ENCODE assay signal across 1 cellular context in the genomic region with DNA sequence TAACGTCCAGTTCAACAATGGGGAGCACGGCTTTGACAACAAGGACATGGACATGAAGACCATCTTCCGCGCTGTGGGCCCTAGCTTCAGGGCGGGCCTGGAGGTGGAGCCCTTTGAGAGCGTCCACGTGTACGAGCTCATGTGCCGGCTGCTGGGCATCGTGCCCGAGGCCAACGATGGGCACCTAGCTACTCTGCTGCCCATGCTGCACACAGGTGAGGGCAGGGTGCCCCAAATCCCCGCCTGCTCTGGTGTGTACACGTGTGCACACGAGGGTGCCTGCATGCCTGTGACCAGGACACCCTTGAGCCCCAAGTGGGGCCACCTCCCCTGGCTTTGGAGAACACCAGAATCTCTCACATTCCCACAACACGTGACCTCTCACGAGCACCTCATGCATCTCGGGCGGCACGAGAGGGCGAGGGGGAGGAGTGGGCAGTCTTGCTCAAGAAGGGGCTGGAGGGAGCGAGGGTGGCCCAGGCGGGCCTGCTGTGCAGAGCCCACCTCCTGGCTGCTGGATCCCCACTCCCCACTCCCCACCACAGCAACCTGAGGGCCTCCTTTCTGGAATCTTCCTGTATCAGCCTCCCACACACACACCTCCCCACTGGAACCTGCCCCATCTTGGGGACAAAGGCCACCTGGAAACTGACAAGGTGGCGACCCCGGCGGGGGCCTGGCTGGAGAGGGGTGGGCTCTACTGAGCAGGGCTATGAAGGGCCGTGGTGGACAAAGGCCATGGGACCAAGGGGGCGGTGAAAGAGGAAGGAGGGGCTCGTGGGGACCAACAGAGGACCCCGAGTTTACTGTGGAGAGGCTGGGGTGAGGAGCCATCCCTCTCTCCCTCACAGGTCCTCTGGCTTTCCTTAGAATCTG.
TF ChIP-seq lines count a peak whose summit lies in the region.

No MANE protein-coding gene starts in this region.

TF ChIP-seq in HepG2, 621 proteins besides CTCF, POLR2A, EP300 and RAD21:
- TF ChIP-seq RBFOX2 (IDR thresholded peaks at IDR 0.05; ENCODE audit: low read depth, low read length) (peak; percentile 26; the same call in 1 of the 2 replicates), HNRNPLL (IDR thresholded peaks at IDR 0.05; ENCODE audit: low read depth, low read length, poor library complexity, severe bottlenecking) (peak; percentile 23), ZNF768 (CRISPR knock-in tag; IDR thresholded peaks at IDR 0.05) (peak; percentile 40; the same call in 1 of the 2 replicates), ZBTB7A (CRISPR knock-in tag; IDR thresholded peaks at IDR 0.05) (peak; percentile 70; the same call in 1 of the 2 replicates), PITX1 (CRISPR knock-in tag; IDR thresholded peaks at IDR 0.05) (0 out of 2 replicates have a peak, but pooled peaks have one; percentile 13), ZC3H13 (CRISPR knock-in tag; IDR thresholded peaks at IDR 0.05) (0 out of 2 replicates have a peak, but pooled peaks have one; percentile 22), ARNT2 (CRISPR knock-in tag; IDR thresholded peaks at IDR 0.05; ENCODE audit: low read depth) (0 out of 2 replicates have a peak, but pooled peaks have one; percentile 52), RFX5 (IDR thresholded peaks at IDR 0.05; ENCODE audit: low read depth, low read length) (no peak), ZNF563 (CRISPR knock-in tag; IDR thresholded peaks at IDR 0.05) (0 out of 2 replicates have a peak, but pooled peaks have one; percentile 15), ADNP (CRISPR knock-in tag; IDR thresholded peaks at IDR 0.05) (no peak), AGO2 (optimal IDR thresholded peaks at IDR 0.05; ENCODE audit: low read depth, low read length) (peak; percentile 21), HNRNPL (IDR thresholded peaks at IDR 0.05; ENCODE audit: low read depth, low read length) (peak; percentile 51; the same call in 1 of the 2 replicates)
- TF ChIP-seq, protein P1, sequence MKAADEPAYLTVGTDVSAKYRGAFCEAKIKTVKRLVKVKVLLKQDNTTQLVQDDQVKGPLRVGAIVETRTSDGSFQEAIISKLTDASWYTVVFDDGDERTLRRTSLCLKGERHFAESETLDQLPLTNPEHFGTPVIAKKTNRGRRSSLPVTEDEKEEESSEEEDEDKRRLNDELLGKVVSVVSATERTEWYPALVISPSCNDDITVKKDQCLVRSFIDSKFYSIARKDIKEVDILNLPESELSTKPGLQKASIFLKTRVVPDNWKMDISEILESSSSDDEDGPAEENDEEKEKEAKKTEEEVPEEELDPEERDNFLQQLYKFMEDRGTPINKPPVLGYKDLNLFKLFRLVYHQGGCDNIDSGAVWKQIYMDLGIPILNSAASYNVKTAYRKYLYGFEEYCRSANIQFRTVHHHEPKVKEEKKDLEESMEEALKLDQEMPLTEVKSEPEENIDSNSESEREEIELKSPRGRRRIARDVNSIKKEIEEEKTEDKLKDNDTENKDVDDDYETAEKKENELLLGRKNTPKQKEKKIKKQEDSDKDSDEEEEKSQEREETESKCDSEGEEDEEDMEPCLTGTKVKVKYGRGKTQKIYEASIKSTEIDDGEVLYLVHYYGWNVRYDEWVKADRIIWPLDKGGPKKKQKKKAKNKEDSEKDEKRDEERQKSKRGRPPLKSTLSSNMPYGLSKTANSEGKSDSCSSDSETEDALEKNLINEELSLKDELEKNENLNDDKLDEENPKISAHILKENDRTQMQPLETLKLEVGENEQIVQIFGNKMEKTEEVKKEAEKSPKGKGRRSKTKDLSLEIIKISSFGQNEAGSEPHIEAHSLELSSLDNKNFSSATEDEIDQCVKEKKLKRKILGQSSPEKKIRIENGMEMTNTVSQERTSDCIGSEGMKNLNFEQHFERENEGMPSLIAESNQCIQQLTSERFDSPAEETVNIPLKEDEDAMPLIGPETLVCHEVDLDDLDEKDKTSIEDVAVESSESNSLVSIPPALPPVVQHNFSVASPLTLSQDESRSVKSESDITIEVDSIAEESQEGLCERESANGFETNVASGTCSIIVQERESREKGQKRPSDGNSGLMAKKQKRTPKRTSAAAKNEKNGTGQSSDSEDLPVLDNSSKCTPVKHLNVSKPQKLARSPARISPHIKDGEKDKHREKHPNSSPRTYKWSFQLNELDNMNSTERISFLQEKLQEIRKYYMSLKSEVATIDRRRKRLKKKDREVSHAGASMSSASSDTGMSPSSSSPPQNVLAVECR (CRISPR knock-in tag; IDR thresholded peaks at IDR 0.05; ENCODE audit: borderline replicate concordance), result no peak
- TF ChIP-seq, protein P2, sequence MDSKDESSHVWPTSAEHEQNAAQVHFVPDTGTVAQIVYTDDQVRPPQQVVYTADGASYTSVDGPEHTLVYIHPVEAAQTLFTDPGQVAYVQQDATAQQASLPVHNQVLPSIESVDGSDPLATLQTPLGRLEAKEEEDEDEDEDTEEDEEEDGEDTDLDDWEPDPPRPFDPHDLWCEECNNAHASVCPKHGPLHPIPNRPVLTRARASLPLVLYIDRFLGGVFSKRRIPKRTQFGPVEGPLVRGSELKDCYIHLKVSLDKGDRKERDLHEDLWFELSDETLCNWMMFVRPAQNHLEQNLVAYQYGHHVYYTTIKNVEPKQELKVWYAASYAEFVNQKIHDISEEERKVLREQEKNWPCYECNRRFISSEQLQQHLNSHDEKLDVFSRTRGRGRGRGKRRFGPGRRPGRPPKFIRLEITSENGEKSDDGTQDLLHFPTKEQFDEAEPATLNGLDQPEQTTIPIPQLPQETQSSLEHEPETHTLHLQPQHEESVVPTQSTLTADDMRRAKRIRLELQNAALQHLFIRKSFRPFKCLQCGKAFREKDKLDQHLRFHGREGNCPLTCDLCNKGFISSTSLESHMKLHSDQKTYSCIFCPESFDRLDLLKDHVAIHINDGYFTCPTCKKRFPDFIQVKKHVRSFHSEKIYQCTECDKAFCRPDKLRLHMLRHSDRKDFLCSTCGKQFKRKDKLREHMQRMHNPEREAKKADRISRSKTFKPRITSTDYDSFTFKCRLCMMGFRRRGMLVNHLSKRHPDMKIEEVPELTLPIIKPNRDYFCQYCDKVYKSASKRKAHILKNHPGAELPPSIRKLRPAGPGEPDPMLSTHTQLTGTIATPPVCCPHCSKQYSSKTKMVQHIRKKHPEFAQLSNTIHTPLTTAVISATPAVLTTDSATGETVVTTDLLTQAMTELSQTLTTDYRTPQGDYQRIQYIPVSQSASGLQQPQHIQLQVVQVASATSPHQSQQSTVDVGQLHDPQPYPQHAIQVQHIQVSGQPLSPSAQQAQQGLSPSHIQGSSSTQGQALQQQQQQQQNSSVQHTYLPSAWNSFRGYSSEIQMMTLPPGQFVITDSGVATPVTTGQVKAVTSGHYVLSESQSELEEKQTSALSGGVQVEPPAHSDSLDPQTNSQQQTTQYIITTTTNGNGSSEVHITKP (CRISPR knock-in tag; IDR thresholded peaks at IDR 0.05; ENCODE audit: low read depth), result no peak
- TF ChIP-seq, protein P3, sequence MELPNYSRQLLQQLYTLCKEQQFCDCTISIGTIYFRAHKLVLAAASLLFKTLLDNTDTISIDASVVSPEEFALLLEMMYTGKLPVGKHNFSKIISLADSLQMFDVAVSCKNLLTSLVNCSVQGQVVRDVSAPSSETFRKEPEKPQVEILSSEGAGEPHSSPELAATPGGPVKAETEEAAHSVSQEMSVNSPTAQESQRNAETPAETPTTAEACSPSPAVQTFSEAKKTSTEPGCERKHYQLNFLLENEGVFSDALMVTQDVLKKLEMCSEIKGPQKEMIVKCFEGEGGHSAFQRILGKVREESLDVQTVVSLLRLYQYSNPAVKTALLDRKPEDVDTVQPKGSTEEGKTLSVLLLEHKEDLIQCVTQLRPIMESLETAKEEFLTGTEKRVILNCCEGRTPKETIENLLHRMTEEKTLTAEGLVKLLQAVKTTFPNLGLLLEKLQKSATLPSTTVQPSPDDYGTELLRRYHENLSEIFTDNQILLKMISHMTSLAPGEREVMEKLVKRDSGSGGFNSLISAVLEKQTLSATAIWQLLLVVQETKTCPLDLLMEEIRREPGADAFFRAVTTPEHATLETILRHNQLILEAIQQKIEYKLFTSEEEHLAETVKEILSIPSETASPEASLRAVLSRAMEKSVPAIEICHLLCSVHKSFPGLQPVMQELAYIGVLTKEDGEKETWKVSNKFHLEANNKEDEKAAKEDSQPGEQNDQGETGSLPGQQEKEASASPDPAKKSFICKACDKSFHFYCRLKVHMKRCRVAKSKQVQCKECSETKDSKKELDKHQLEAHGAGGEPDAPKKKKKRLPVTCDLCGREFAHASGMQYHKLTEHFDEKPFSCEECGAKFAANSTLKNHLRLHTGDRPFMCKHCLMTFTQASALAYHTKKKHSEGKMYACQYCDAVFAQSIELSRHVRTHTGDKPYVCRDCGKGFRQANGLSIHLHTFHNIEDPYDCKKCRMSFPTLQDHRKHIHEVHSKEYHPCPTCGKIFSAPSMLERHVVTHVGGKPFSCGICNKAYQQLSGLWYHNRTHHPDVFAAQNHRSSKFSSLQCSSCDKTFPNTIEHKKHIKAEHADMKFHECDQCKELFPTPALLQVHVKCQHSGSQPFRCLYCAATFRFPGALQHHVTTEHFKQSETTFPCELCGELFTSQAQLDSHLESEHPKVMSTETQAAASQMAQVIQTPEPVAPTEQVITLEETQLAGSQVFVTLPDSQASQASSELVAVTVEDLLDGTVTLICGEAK (IDR thresholded peaks at IDR 0.05), result no peak
- TF ChIP-seq, protein P3 (CRISPR knock-in tag; IDR thresholded peaks at IDR 0.05), result no peak
TF ChIP-seq in HepG2: peak in this region for 10.
